In genomic region chr17:1783271-1783670, GRCh38 we compare ENCODE assay signal across 9 cellular contexts. TPM values are rescaled to one million over a fixed set of nuclear protein-coding genes. Genes with fewer than 3 reads are reported as not detected.
DNase-seq lines count a peak whose midpoint lies in the region; ATAC-seq and TF ChIP-seq lines count a peak whose summit lies in the region.
"Had no signal": no experiment of that assay in that cellular context is flagged by ENCODE, and none has a peak within 500 bp of the region (broad histone marks: within the 10 kb centered on the region; RNA-seq: fewer than 3 reads in every experiment).

No MANE protein-coding gene starts in this region.

- H3K4me3 ChIP-seq in fibroblast of pulmonary artery (replicated peaks; ENCODE audit: low read depth, low read length) (no peak overlapping the region), neutrophil (ENCODE audit: low read depth in 1 of 2, low read length in 1 of 2) (peak overlapping the region; percentile 20 to 45)
- H3K4me3 ChIP-seq: mucosa of descending colon had no signal

- peak in 2 of 3 donors; percentile 38 to 46 for ATAC-seq in natural killer cell
- ATAC-seq in natural killer cell treated with Interleukin-12 subunit alpha and Interleukin-12 subunit beta and Interleukin-15 and Interleukin-18, amount 100 ng/mL, for 72 hours = no peak
- no peak for ATAC-seq in SK-N-SH treated with all-trans-retinoic acid at 6 μM for 48 hours
- no peak for ATAC-seq in GM21786 (IDR thresholded peaks at IDR 0.05; ENCODE audit: unreplicated experiment)
- ATAC-seq in GM21390 (IDR thresholded peaks at IDR 0.05; ENCODE audit: unreplicated experiment) = no peak

- H3K36me3 ChIP-seq in neutrophil = peaks cover 10% of the 10 kb centered on the region

- H3K9me3 ChIP-seq in neutrophil = no peaks in the 10 kb centered on the region
- H3K9me3 ChIP-seq: mucosa of descending colon had no signal

- peaks cover 15 to 19% of the 10 kb centered on the region in 2 experiments for H3K4me1 ChIP-seq in neutrophil (ENCODE audit: control insufficient read depth in 1 of 2, insufficient read depth in 1 of 2, low read depth in 1 of 2, low read length in 1 of 2)

- H3K27ac ChIP-seq in neutrophil = peak overlapping the region; percentile 77

- no peak for TF ChIP-seq CTCF in natural killer cell (IDR thresholded peaks at IDR 0.05)
- TF ChIP-seq CTCF in fibroblast of pulmonary artery (IDR thresholded peaks at IDR 0.05; ENCODE audit: low read length, missing control alignments) = no peak
- TF ChIP-seq CTCF in neutrophil (IDR thresholded peaks at IDR 0.05) = no peak

- intact Hi-C loops in natural killer cell (cut with micrococcal nuclease) = loop anchor here (5.0 kb wide), 1 partner anchor 61 kb away; the partner anchor contains the start of gene WDR81

- no peak overlapping the region for H3K4me3 Mint-ChIP-seq in natural killer cell
- no peak overlapping the region for H3K4me3 Mint-ChIP-seq in natural killer cell treated with Interleukin-12 subunit alpha and Interleukin-12 subunit beta and Interleukin-15 and Interleukin-18, amount 100 ng/mL, for 72 hours

- no peaks in the 10 kb centered on the region for H3K27me3 ChIP-seq in neutrophil

- no peaks in the 10 kb centered on the region for H3K9me3 Mint-ChIP-seq in natural killer cell
- no peaks in the 10 kb centered on the region for H3K9me3 Mint-ChIP-seq in natural killer cell treated with Interleukin-12 subunit alpha and Interleukin-12 subunit beta and Interleukin-15 and Interleukin-18, amount 100 ng/mL, for 72 hours

- peaks cover 0 to 4% of the 10 kb centered on the region in 2 donors for H3K4me1 Mint-ChIP-seq in natural killer cell
- H3K4me1 Mint-ChIP-seq in natural killer cell treated with Interleukin-12 subunit alpha and Interleukin-12 subunit beta and Interleukin-15 and Interleukin-18, amount 100 ng/mL, for 72 hours (ENCODE audit: low read depth in 2 of 2) = peaks cover 0 to 4% of the 10 kb centered on the region in 2 donors

- H3K27me3 Mint-ChIP-seq in natural killer cell (ENCODE audit: low read depth in 2 of 2) = no peaks in the 10 kb centered on the region
- no peaks in the 10 kb centered on the region for H3K27me3 Mint-ChIP-seq in natural killer cell treated with Interleukin-12 subunit alpha and Interleukin-12 subunit beta and Interleukin-15 and Interleukin-18, amount 100 ng/mL, for 72 hours

- DNase-seq in natural killer cell = no peak
- no peak for DNase-seq in natural killer cell treated with Interleukin-12 subunit alpha and Interleukin-12 subunit beta and Interleukin-15 and Interleukin-18, amount 100 ng/mL, for 72 hours (ENCODE audit: low spot score)
- DNase-seq in fibroblast of pulmonary artery (ENCODE audit: low read depth) = peak; percentile 45
- DNase-seq in activated CD4-positive, CD25-positive, alpha-beta regulatory T cell (lab: John Stamatoyannopoulos, UW) = no peak

- H3K36me3 Mint-ChIP-seq in natural killer cell = peaks cover 7% of the 10 kb centered on the region
- no peaks in the 10 kb centered on the region for H3K36me3 Mint-ChIP-seq in natural killer cell treated with Interleukin-12 subunit alpha and Interleukin-12 subunit beta and Interleukin-15 and Interleukin-18, amount 100 ng/mL, for 72 hours

- peak overlapping the region in 1 of 2 donors; percentile 7 for H3K27ac Mint-ChIP-seq in natural killer cell
- H3K27ac Mint-ChIP-seq in natural killer cell treated with Interleukin-12 subunit alpha and Interleukin-12 subunit beta and Interleukin-15 and Interleukin-18, amount 100 ng/mL, for 72 hours = no peak overlapping the region

TF ChIP-seq in SK-N-SH treated with all-trans-retinoic acid at 6 μM for 48 hours, 23 proteins besides CTCF, POLR2A, EP300 and RAD21:
- no peak for TF ChIP-seq PPARA (CRISPR knock-in tag; IDR thresholded peaks at IDR 0.05; ENCODE audit: borderline replicate concordance)
- no peak for TF ChIP-seq TSHZ2 (CRISPR knock-in tag; IDR thresholded peaks at IDR 0.05)
- no peak for TF ChIP-seq ZC3H10 (CRISPR knock-in tag; IDR thresholded peaks at IDR 0.05)
- TF ChIP-seq RARB (CRISPR knock-in tag; IDR thresholded peaks at IDR 0.05) = no peak
- no peak for TF ChIP-seq GLIS3 (CRISPR knock-in tag; IDR thresholded peaks at IDR 0.05)

RNA-seq across cellular contexts. Expression of gene SERPINF1, which starts 21.4 kb away (rescaled TPM):
- total RNA-seq in natural killer cell = 1 to 10 TPM in 2 of 3 donors, not detected in 1; 1.0 to 2.1 TPM
- not detected for total RNA-seq in natural killer cell treated with Interleukin-12 subunit alpha and Interleukin-12 subunit beta and Interleukin-15 and Interleukin-18, amount 100 ng/mL, for 72 hours

RNA-seq across cellular contexts. Expression of gene SERPINF2, which starts 40.6 kb away (rescaled TPM):
- under 1 TPM; 0.47 to 0.84 (median 0.48) TPM for total RNA-seq in natural killer cell
- total RNA-seq in natural killer cell treated with Interleukin-12 subunit alpha and Interleukin-12 subunit beta and Interleukin-15 and Interleukin-18, amount 100 ng/mL, for 72 hours = under 1 TPM in 1 of 2 donors, not detected in 1; 0.24 TPM

RNA-seq across cellular contexts. Expression of gene SMYD4, which starts 46.4 kb away (rescaled TPM):
- total RNA-seq in natural killer cell = 10 to 100 TPM; 20.3 to 37.8 (median 24.3) TPM
- 10 to 100 TPM; 28.4 to 35.7 TPM for total RNA-seq in natural killer cell treated with Interleukin-12 subunit alpha and Interleukin-12 subunit beta and Interleukin-15 and Interleukin-18, amount 100 ng/mL, for 72 hours

RNA-seq across cellular contexts. Expression of gene RPA1, which starts 46.5 kb away (rescaled TPM):
- total RNA-seq in natural killer cell = 100 to 1,000 TPM in 1 of 3 donors, 10 to 100 TPM in 2; 70.9 to 101 (median 98.9) TPM
- total RNA-seq in natural killer cell treated with Interleukin-12 subunit alpha and Interleukin-12 subunit beta and Interleukin-15 and Interleukin-18, amount 100 ng/mL, for 72 hours = 100 to 1,000 TPM; 144 to 169 TPM

RNA-seq across cellular contexts. Expression of gene WDR81, which starts 58.8 kb away (rescaled TPM):
- total RNA-seq in natural killer cell = 10 to 100 TPM; 40.8 to 54.2 (median 46.2) TPM
- 10 to 100 TPM; 17.9 to 30.9 TPM for total RNA-seq in natural killer cell treated with Interleukin-12 subunit alpha and Interleukin-12 subunit beta and Interleukin-15 and Interleukin-18, amount 100 ng/mL, for 72 hours

Comparison
In these comparisons a context has a peak if more than half of its experiments do, and no peak if none do; other contexts are left out.
1. ATAC-seq: peak in natural killer cell (2 of 3); none in natural killer cell treated with Interleukin-12 subunit alpha and Interleukin-12 subunit beta and Interleukin-15 and Interleukin-18, amount 100 ng/mL, for 72 hours (0 of 2), SK-N-SH treated with all-trans-retinoic acid at 6 μM for 48 hours (single experiment), GM21786 (single experiment) and GM21390 (single experiment).